ENCODE assay signal across 8 cellular contexts in genomic region chr9:34500623-34501267, GRCh38. TPM values are rescaled to one million over a fixed set of nuclear protein-coding genes. Genes with fewer than 3 reads are reported as not detected.
A peak's percentile ranks its signal among the peaks of the same experiment; 100 is the strongest.
DNase-seq lines count a peak whose midpoint lies in the region; ATAC-seq and TF ChIP-seq lines count a peak whose summit lies in the region.

No MANE protein-coding gene starts in this region.

- H3K9ac ChIP-seq in KMS-11 (no peak overlapping the region), SU-DHL-6 (ENCODE audit: low read length) (no peak overlapping the region), smooth muscle cell (ENCODE audit: low read depth) (no peak overlapping the region)

- H3K27me3 ChIP-seq in KMS-11 (ENCODE audit: insufficient read depth, low read depth) (peaks cover 5% of the 10 kb centered on the region; the same call in 1 of the 2 replicates), SU-DHL-6 (ENCODE audit: low read length) (no peaks in the 10 kb centered on the region), right cardiac atrium (ENCODE audit: control insufficient read depth, insufficient read depth) (no peaks in the 10 kb centered on the region), smooth muscle cell (ENCODE audit: low read depth) (peaks cover 13% of the 10 kb centered on the region)

- H3K4me3 Mint-ChIP-seq in activated naive CD8-positive, alpha-beta T cell treated with anti-CD3 and anti-CD28 coated beads, Interleukin-2, amount 10 ng/mL, durations not matched to agents 7 days and 5 days: no peak overlapping the region

- H3K4me1 ChIP-seq in KMS-11 (ENCODE audit: low read depth, poor library complexity, severe bottlenecking): no peaks in the 10 kb centered on the region
- peaks cover 6% of the 10 kb centered on the region for H3K4me1 ChIP-seq in right cardiac atrium (ENCODE audit: control insufficient read depth, insufficient read depth, low read length)
- H3K4me1 ChIP-seq in smooth muscle cell (ENCODE audit: low read depth): no peaks in the 10 kb centered on the region

- no peak overlapping the region for H2AFZ ChIP-seq in KMS-11 (ENCODE audit: low read depth)
- H2AFZ ChIP-seq in SU-DHL-6 (ENCODE audit: low read depth, low read length, severe bottlenecking): no peak overlapping the region
- no peak overlapping the region for H2AFZ ChIP-seq in smooth muscle cell (ENCODE audit: low read depth)

- H3K4me3 ChIP-seq in KMS-11 (IDR thresholded peaks at IDR 0.05; ENCODE audit: insufficient read depth, low read depth, low read length): no peak overlapping the region
- no peak overlapping the region for H3K4me3 ChIP-seq in SU-DHL-6 (ENCODE audit: insufficient read depth, low read length, poor library complexity, severe bottlenecking)
- H3K4me3 ChIP-seq in right cardiac atrium (ENCODE audit: low read length): no peak overlapping the region
- H3K4me3 ChIP-seq in smooth muscle cell: no peak overlapping the region

- peaks cover 2% of the 10 kb centered on the region for H3K27me3 Mint-ChIP-seq in activated naive CD8-positive, alpha-beta T cell treated with anti-CD3 and anti-CD28 coated beads, Interleukin-2, amount 10 ng/mL, durations not matched to agents 7 days and 5 days

- H3K9me3 ChIP-seq in SU-DHL-6 (ENCODE audit: insufficient read depth, low read length) (no peaks in the 10 kb centered on the region), right cardiac atrium (ENCODE audit: control insufficient read depth, low read length) (no peaks in the 10 kb centered on the region), smooth muscle cell (replicated peaks; ENCODE audit: low read depth) (no peaks in the 10 kb centered on the region)

- H3K4me1 Mint-ChIP-seq in activated naive CD8-positive, alpha-beta T cell treated with anti-CD3 and anti-CD28 coated beads, Interleukin-2, amount 10 ng/mL, durations not matched to agents 7 days and 5 days: peaks cover 2% of the 10 kb centered on the region

- WGBS in right cardiac atrium: 3% methylated on average over 6 of the region's 6 CpGs
- 8% methylated on average over 6 of the region's 6 CpGs for WGBS in smooth muscle cell (ENCODE audit: low lambda C conversion rate)

- H3F3A ChIP-seq in SU-DHL-6 (ENCODE audit: insufficient read depth) (no peaks in the 10 kb centered on the region), smooth muscle cell (ENCODE audit: low read depth) (no peaks in the 10 kb centered on the region)

- H3K36me3 Mint-ChIP-seq in activated naive CD8-positive, alpha-beta T cell treated with anti-CD3 and anti-CD28 coated beads, Interleukin-2, amount 10 ng/mL, durations not matched to agents 7 days and 5 days: no peaks in the 10 kb centered on the region

- intact Hi-C loops in right cardiac atrium (cut with DNase I): loop anchor here (2.0 to 10.0 kb wide), 9 partner anchors 47 to 168 kb away; no protein-coding TSS in a partner anchor

- no peak overlapping the region for H3K27ac Mint-ChIP-seq in activated naive CD8-positive, alpha-beta T cell treated with anti-CD3 and anti-CD28 coated beads, Interleukin-2, amount 10 ng/mL, durations not matched to agents 7 days and 5 days

- H4K20me1 ChIP-seq in KMS-11 (ENCODE audit: insufficient read depth): no peaks in the 10 kb centered on the region
- H4K20me1 ChIP-seq in SU-DHL-6 (ENCODE audit: low read depth, low read length): no peaks in the 10 kb centered on the region
- no peaks in the 10 kb centered on the region for H4K20me1 ChIP-seq in smooth muscle cell (ENCODE audit: low read depth)

- ATAC-seq in activated naive CD8-positive, alpha-beta T cell treated with anti-CD3 and anti-CD28 coated beads, Interleukin-2, amount 10 ng/mL, durations not matched to agents 7 days and 5 days (ENCODE audit: low read depth): peak; percentile 63
- ATAC-seq in right cardiac atrium (peak; percentile 20 to 52), HG02571 (IDR thresholded peaks at IDR 0.05; ENCODE audit: unreplicated experiment) (no peak)

- TF ChIP-seq CTCF in KMS-11 (conservative IDR thresholded peaks at IDR 0.05; ENCODE audit: low read depth, low read length): peak; percentile 97
- peak; percentile 99 for TF ChIP-seq CTCF in SU-DHL-6 (IDR thresholded peaks at IDR 0.05; ENCODE audit: insufficient read depth, low read length, poor library complexity, severe bottlenecking)
- TF ChIP-seq CTCF in smooth muscle cell (IDR thresholded peaks at IDR 0.05; ENCODE audit: borderline replicate concordance, insufficient read depth, poor library complexity, severe bottlenecking): peak; percentile 98

- H3K4me2 ChIP-seq in KMS-11 (no peak overlapping the region), SU-DHL-6 (ENCODE audit: low read depth, low read length, poor library complexity, severe bottlenecking) (no peak overlapping the region), smooth muscle cell (no peak overlapping the region)

- H3K27ac ChIP-seq in KMS-11: no peak overlapping the region
- no peak overlapping the region for H3K27ac ChIP-seq in SU-DHL-6 (ENCODE audit: low read depth, low read length)
- H3K27ac ChIP-seq in right cardiac atrium (ENCODE audit: low read length): no peak overlapping the region
- no peak overlapping the region for H3K27ac ChIP-seq in smooth muscle cell (ENCODE audit: low read depth)

- no peaks in the 10 kb centered on the region for H3K36me3 ChIP-seq in KMS-11 (ENCODE audit: insufficient read depth)
- no peaks in the 10 kb centered on the region for H3K36me3 ChIP-seq in SU-DHL-6 (ENCODE audit: low read length)
- no peaks in the 10 kb centered on the region for H3K36me3 ChIP-seq in smooth muscle cell (ENCODE audit: low read depth)

- no peaks in the 10 kb centered on the region for H3K9me3 Mint-ChIP-seq in activated naive CD8-positive, alpha-beta T cell treated with anti-CD3 and anti-CD28 coated beads, Interleukin-2, amount 10 ng/mL, durations not matched to agents 7 days and 5 days

- DNase-seq in EH (ENCODE audit: low read depth) (peak; percentile 54), right cardiac atrium (peak; percentile 44 to 77 (median 73)), smooth muscle cell (lab: John Stamatoyannopoulos, UW; ENCODE audit: unreplicated experiment) (peak; percentile 26), GDM1 (lab: John Stamatoyannopoulos, UW) (no peak)
- DNase-seq in activated naive CD8-positive, alpha-beta T cell treated with anti-CD3 and anti-CD28 coated beads, Interleukin-2, amount 10 ng/mL, durations not matched to agents 7 days and 5 days: peak; percentile 68

- POLR2A ChIA-PET in activated naive CD8-positive, alpha-beta T cell treated with anti-CD3 and anti-CD28 coated beads, Interleukin-2, amount 10 ng/mL, durations not matched to agents 7 days and 5 days (lab: Charles Lee): no interaction called here

- no peaks in the 10 kb centered on the region for H3K9me2 ChIP-seq in SU-DHL-6 (replicated peaks; ENCODE audit: insufficient read depth, low read length)

- no peaks in the 10 kb centered on the region for H3K79me2 ChIP-seq in KMS-11 (ENCODE audit: insufficient read depth, low read depth)
- H3K79me2 ChIP-seq in SU-DHL-6 (ENCODE audit: insufficient read depth, low read length): no peaks in the 10 kb centered on the region
- H3K79me2 ChIP-seq in smooth muscle cell (ENCODE audit: low read depth): no peaks in the 10 kb centered on the region

RNA-seq across cellular contexts. Expression of gene ENHO, which starts 22.0 kb away (rescaled TPM):
- total RNA-seq in activated naive CD8-positive, alpha-beta T cell treated with anti-CD3 and anti-CD28 coated beads, Interleukin-2, amount 10 ng/mL, durations not matched to agents 7 days and 5 days: not detected
- total RNA-seq in right cardiac atrium (1 to 10 TPM in 3 of 4 donors, under 1 TPM in 1; 0.67 to 2.3 (median 1.6) TPM), smooth muscle cell (not detected in 2 replicates)
- polyA plus RNA-seq in right cardiac atrium (3.2 TPM), smooth muscle cell (0.97 and 1.7 TPM in 2 replicates)

RNA-seq across cellular contexts. Expression of gene DNAI1, which starts 42.1 kb away (rescaled TPM):
- total RNA-seq in activated naive CD8-positive, alpha-beta T cell treated with anti-CD3 and anti-CD28 coated beads, Interleukin-2, amount 10 ng/mL, durations not matched to agents 7 days and 5 days: not detected
- not detected for total RNA-seq in right cardiac atrium
- 0.16 TPM for polyA plus RNA-seq in right cardiac atrium
- 0.13 TPM in 1 of 2 replicates, not detected in the other for total RNA-seq in smooth muscle cell
- 0.31 TPM in 1 of 2 replicates, not detected in the other for polyA plus RNA-seq in smooth muscle cell

RNA-seq across cellular contexts. Expression of gene FAM219A, which starts 42.4 kb away (rescaled TPM):
- 10 to 100 TPM; 11.7 to 13.4 TPM for total RNA-seq in activated naive CD8-positive, alpha-beta T cell treated with anti-CD3 and anti-CD28 coated beads, Interleukin-2, amount 10 ng/mL, durations not matched to agents 7 days and 5 days
- total RNA-seq in right cardiac atrium (10 to 100 TPM; 23.2 to 28.1 (median 25.5) TPM), smooth muscle cell (13.3 and 21.0 TPM in 2 replicates)
- polyA plus RNA-seq in right cardiac atrium (19.8 TPM), smooth muscle cell (29.4 and 29.5 TPM in 2 replicates)
